ENCODE assay signal across 2 cellular contexts in genomic region chr1:53539226-53539625, GRCh38.
TF ChIP-seq lines count a peak whose summit lies in the region.

No MANE protein-coding gene starts in this region.

TF ChIP-seq in HepG2, 621 proteins besides CTCF, POLR2A, EP300 and RAD21:
- TF ChIP-seq TRIM22 (IDR thresholded peaks at IDR 0.05) (0 out of 2 replicates have a peak, but pooled peaks have one; percentile 28), SNRNP70 (IDR thresholded peaks at IDR 0.05; ENCODE audit: low read depth, low read length) (no peak)

TF ChIP-seq in H1, 55 proteins besides CTCF, POLR2A, EP300 and RAD21:
- TF ChIP-seq MAFK (IDR thresholded peaks at IDR 0.05; ENCODE audit: low read depth, low read length) (no peak), HDAC6 (IDR thresholded peaks at IDR 0.05; ENCODE audit: low read depth, low read length) (no peak), SP2 (IDR thresholded peaks at IDR 0.05; ENCODE audit: low read length) (no peak), POLR2AphosphoS5 (IDR thresholded peaks at IDR 0.05; ENCODE audit: low read depth, low read length) (no peak), JUN (IDR thresholded peaks at IDR 0.05; ENCODE audit: low read depth, low read length) (no peak), CHD7 (IDR thresholded peaks at IDR 0.05; ENCODE audit: insufficient replicate concordance, low read length) (no peak), RXRA (IDR thresholded peaks at IDR 0.05; ENCODE audit: insufficient read depth, low read depth, low read length) (no peak), CHD1 (IDR thresholded peaks at IDR 0.05; ENCODE audit: low read depth, low read length) (no peak), E2F6 (IDR thresholded peaks at IDR 0.05) (no peak), SIN3A (conservative IDR thresholded peaks at IDR 0.05 in 1 of 2, IDR thresholded peaks at IDR 0.05 in 1 of 2; ENCODE audit: low read depth in 1 of 2, low read length in 2 of 2) (no peak), NRF1 (IDR thresholded peaks at IDR 0.05; ENCODE audit: low read depth, low read length) (no peak), CBX8 (IDR thresholded peaks at IDR 0.05; ENCODE audit: borderline replicate concordance, low read depth, low read length) (no peak), GTF2F1 (IDR thresholded peaks at IDR 0.05; ENCODE audit: borderline replicate concordance, low read depth, low read length) (no peak), BRCA1 (IDR thresholded peaks at IDR 0.05; ENCODE audit: low read depth, low read length) (no peak), RFX5 (IDR thresholded peaks at IDR 0.05; ENCODE audit: borderline replicate concordance, low read depth, low read length) (no peak), SUZ12 (IDR thresholded peaks at IDR 0.05; ENCODE audit: low read length) (no peak)
